In genomic region chr14:78022059-78022458, GRCh38 we compare ENCODE assay signal across 8 cellular contexts.
DNase-seq lines count a peak whose midpoint lies in the region; TF ChIP-seq lines count a peak whose summit lies in the region.

No MANE protein-coding gene starts in this region.

- H3K27me3 ChIP-seq in SJSA1 (replicated peaks): no peaks in the 10 kb centered on the region
- no peaks in the 10 kb centered on the region for H3K27me3 ChIP-seq in neural cell (ENCODE audit: insufficient read depth, low read depth, low read length)
- H3K27me3 ChIP-seq in CD4-positive, alpha-beta memory T cell (ENCODE audit: insufficient read depth, low read length): no peaks in the 10 kb centered on the region

- no peaks in the 10 kb centered on the region for H3K4me1 ChIP-seq in SJSA1 (replicated peaks)
- H3K4me1 ChIP-seq in CD4-positive, alpha-beta memory T cell (ENCODE audit: insufficient read depth, low read length): no peaks in the 10 kb centered on the region

- H3K4me3 ChIP-seq in HFF-Myc (replicated peaks; ENCODE audit: low read depth, low read length) (no peak overlapping the region), SJSA1 (no peak overlapping the region), neural cell (ENCODE audit: low read length) (no peak overlapping the region)
- H3K4me3 ChIP-seq in CD4-positive, alpha-beta memory T cell (ENCODE audit: low read length in 2 of 2): no peak overlapping the region

- H4K20me1 ChIP-seq in neural cell (ENCODE audit: insufficient read depth): no peaks in the 10 kb centered on the region

- H3F3A ChIP-seq in neural cell (ENCODE audit: insufficient read depth, low read length, poor library complexity, severe bottlenecking): no peaks in the 10 kb centered on the region

- no peak overlapping the region for H3K9ac ChIP-seq in neural cell (ENCODE audit: low read length)

- TF ChIP-seq RAD21 in neural cell (conservative IDR thresholded peaks at IDR 0.05): peak; percentile 85

- H3K36me3 ChIP-seq in SJSA1 (no peaks in the 10 kb centered on the region), neural cell (ENCODE audit: insufficient read depth, low read length) (no peaks in the 10 kb centered on the region)
- H3K36me3 ChIP-seq in CD4-positive, alpha-beta memory T cell (ENCODE audit: insufficient read depth, low read length): no peaks in the 10 kb centered on the region

- no peak overlapping the region for H3K4me2 ChIP-seq in neural cell (ENCODE audit: low read length)

- CTCF ChIA-PET in CD4-positive, alpha-beta memory T cell (lab: Charles Lee; ENCODE audit: partially characterized antibody): no interaction called here

- no peaks in the 10 kb centered on the region for H3K36me3 Mint-ChIP-seq in endothelial cell (ENCODE audit: low read depth, unreplicated experiment)
- no peaks in the 10 kb centered on the region for H3K36me3 Mint-ChIP-seq in CD4-positive, alpha-beta memory T cell

- POLR2A ChIA-PET in CD4-positive, alpha-beta memory T cell (lab: Charles Lee; ENCODE audit: partially characterized antibody): no interaction called here

- no peak overlapping the region for H2AFZ ChIP-seq in neural cell (ENCODE audit: low read depth, low read length)

- H3K9me2 ChIP-seq in neural cell (ENCODE audit: insufficient read depth, low read length): no peaks in the 10 kb centered on the region

- no peaks in the 10 kb centered on the region for H3K79me2 ChIP-seq in neural cell (replicated peaks; ENCODE audit: insufficient read depth, low read length)

- H3K27ac ChIP-seq in SJSA1: no peak overlapping the region
- H3K27ac ChIP-seq in neural cell (ENCODE audit: low read length): peak overlapping the region; percentile 30
- no peak overlapping the region for H3K27ac ChIP-seq in CD4-positive, alpha-beta memory T cell (ENCODE audit: low read depth, low read length)

- H3K9me3 ChIP-seq in SJSA1 (replicated peaks) (no peaks in the 10 kb centered on the region), neural cell (ENCODE audit: low read length) (no peaks in the 10 kb centered on the region)
- H3K9me3 ChIP-seq in CD4-positive, alpha-beta memory T cell (ENCODE audit: control insufficient read depth in 1 of 2, low read length in 2 of 2): no peaks in the 10 kb centered on the region

- in situ Hi-C loops in ACHN (cut with HindIII; ENCODE audit: low pct_ligation_motif_present, low pct_unique_long_range_greater_than_20kb, low sequenced_read_pairs): no loop called here

- TF ChIP-seq EP300 in neural cell (conservative IDR thresholded peaks at IDR 0.05; ENCODE audit: poor library complexity, severe bottlenecking): no peak

- H3K27me3 Mint-ChIP-seq in endothelial cell (ENCODE audit: unreplicated experiment): no peaks in the 10 kb centered on the region
- H3K27me3 Mint-ChIP-seq in CD4-positive, alpha-beta memory T cell: peaks cover 5 to 6% of the 10 kb centered on the region in 2 donors

- H3K4me1 Mint-ChIP-seq in endothelial cell (ENCODE audit: unreplicated experiment): no peaks in the 10 kb centered on the region
- no peaks in the 10 kb centered on the region for H3K4me1 Mint-ChIP-seq in CD4-positive, alpha-beta memory T cell

- TF ChIP-seq CTCF in GM12872 (IDR thresholded peaks at IDR 0.05; ENCODE audit: insufficient read depth, low read depth, low read length) (peak; percentile 77), HFF-Myc (IDR thresholded peaks at IDR 0.05; ENCODE audit: low read depth, low read length, missing control alignments) (peak; percentile 51), endothelial cell (IDR thresholded peaks at IDR 0.05; ENCODE audit: unreplicated experiment) (peak; percentile 80), neural cell (IDR thresholded peaks at IDR 0.05; ENCODE audit: poor library complexity, severe bottlenecking) (peak; percentile 78)

- H3K9me3 Mint-ChIP-seq in endothelial cell (ENCODE audit: unreplicated experiment): no peaks in the 10 kb centered on the region
- H3K9me3 Mint-ChIP-seq in CD4-positive, alpha-beta memory T cell: peaks cover 0 to 1% (median 0%) of the 10 kb centered on the region in 8 donors

- intact Hi-C loops in CD4-positive, alpha-beta memory T cell (cut with micrococcal nuclease): no loop called here

- no peak overlapping the region for H3K27ac Mint-ChIP-seq in endothelial cell (ENCODE audit: unreplicated experiment)
- H3K27ac Mint-ChIP-seq in CD4-positive, alpha-beta memory T cell: no peak overlapping the region

- DNase-seq in ACHN (peak; percentile 68), HFF-Myc (ENCODE audit: extremely low read depth, low read depth) (peak; percentile 3), NCI-H1048 (lab: John Stamatoyannopoulos, UW) (peak; percentile 40), SJSA1 (ENCODE audit: low read depth in 1 of 2, low spot score in 2 of 2) (peak; percentile 50 to 75), endothelial cell (ENCODE audit: low spot score) (peak; percentile 85)
- DNase-seq in CD4-positive, alpha-beta memory T cell: no peak

- H3K4me3 Mint-ChIP-seq in endothelial cell (ENCODE audit: unreplicated experiment): no peak overlapping the region
- peak overlapping the region in 1 of 8 donors; percentile 38 for H3K4me3 Mint-ChIP-seq in CD4-positive, alpha-beta memory T cell

TF ChIP-seq in neural cell, 6 proteins besides CTCF, POLR2A, EP300 and RAD21:
- TF ChIP-seq SMC3 (conservative IDR thresholded peaks at IDR 0.05; ENCODE audit: poor library complexity) (peak; percentile 89), REST (IDR thresholded peaks at IDR 0.05; ENCODE audit: borderline replicate concordance) (no peak)

Comparison
In these comparisons a context has a peak if more than half of its experiments do, and no peak if none do; other contexts are left out.
1. DNase-seq: peak in ACHN (single experiment), HFF-Myc (single experiment), NCI-H1048 (single experiment), SJSA1 (2 of 2) and endothelial cell (single experiment); none in CD4-positive, alpha-beta memory T cell (0 of 5).
2. Peak in every context shown above with its lines, with median percentiles within 50 percentile points of each other: CTCF ChIP-seq.